ENCODE assay signal across 8 cellular contexts in the genomic region with DNA sequence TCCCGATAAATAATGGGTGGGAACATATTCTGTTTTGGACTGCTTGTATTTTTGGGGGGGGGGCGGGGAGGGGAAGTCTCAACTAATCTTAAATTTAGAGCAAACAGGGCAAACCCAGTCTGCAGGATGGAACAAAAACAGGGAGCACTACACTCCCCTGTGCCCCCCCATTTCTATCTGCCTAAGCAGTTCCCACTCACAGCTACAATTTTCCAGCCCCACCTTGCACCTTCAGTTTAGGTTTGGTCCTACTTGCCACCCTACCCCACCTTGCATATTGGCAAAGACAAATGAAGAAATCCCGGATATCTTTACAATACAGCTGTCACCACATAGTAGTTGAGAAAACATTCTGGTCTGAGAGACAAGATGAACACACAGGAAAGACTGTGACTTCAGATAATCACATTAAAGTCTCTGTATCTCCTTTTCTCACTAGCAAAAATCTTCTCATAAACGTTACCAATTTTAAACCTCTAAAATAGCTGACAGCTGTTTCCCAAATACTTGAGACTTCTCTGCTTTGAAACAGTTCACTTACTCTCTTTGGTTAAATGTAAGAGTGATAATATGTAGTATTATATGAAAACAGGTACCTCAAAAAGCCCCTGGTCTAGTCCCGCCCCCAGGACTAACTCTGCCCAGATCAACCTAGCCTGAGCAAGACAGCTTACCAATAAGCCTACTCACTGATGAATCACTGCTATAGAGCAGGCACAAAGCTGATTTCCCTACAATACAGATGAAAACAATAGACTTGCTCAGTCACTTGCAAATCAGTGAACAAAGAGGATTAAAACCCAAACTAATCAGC. TPM values are rescaled to one million over a fixed set of nuclear protein-coding genes. Genes with fewer than 3 reads are reported as not detected.
A peak's percentile ranks its signal among the peaks of the same experiment; 100 is the strongest.
DNase-seq lines count a peak whose midpoint lies in the region; ATAC-seq and TF ChIP-seq lines count a peak whose summit lies in the region.

No MANE protein-coding gene starts in this region.

- H3K27me3 ChIP-seq in BLaER1 (no peaks in the 10 kb centered on the region), mesendoderm (ENCODE audit: insufficient read depth, low read length, poor library complexity) (no peaks in the 10 kb centered on the region), ascending aorta (no peaks in the 10 kb centered on the region)

- TF ChIP-seq CTCF in ascending aorta (IDR thresholded peaks at IDR 0.05), result no peak

- no peak overlapping the region for H3K18ac ChIP-seq in mesendoderm (ENCODE audit: low read length)

- no peaks in the 10 kb centered on the region for H3K79me1 ChIP-seq in mesendoderm (ENCODE audit: low read length)

- H2BK5ac ChIP-seq in mesendoderm (ENCODE audit: low read length), result no peak overlapping the region

- 100% methylated on average over 1 of the region's 5 CpGs for WGBS in mesendoderm (ENCODE audit: extremely low coverage, insufficient coverage, low lambda C conversion rate)

- H3K9me3 Mint-ChIP-seq in activated CD4-positive, alpha-beta memory T cell treated with anti-CD3 and anti-CD28 coated beads, Interleukin-2, amount 10 ng/mL, durations not matched to agents 7 days and 5 days, result no peaks in the 10 kb centered on the region

- no peak for DNase-seq in activated CD4-positive, alpha-beta memory T cell treated with anti-CD3 and anti-CD28 coated beads, Interleukin-2, amount 10 ng/mL, durations not matched to agents 7 days and 5 days
- DNase-seq in mesendoderm (peak; percentile 40), NCI-H2107 treated with DMSO at 0.1 percent for 48 hours (lab: John Stamatoyannopoulos, UW; ENCODE audit: unreplicated experiment) (no peak), NCI-H1694 (lab: John Stamatoyannopoulos, UW) (no peak), ascending aorta (ENCODE audit: low spot score in 2 of 2) (no peak), inferior parietal cortex (ENCODE audit: extremely low spot score) (no peak)

- no peak overlapping the region for H4K5ac ChIP-seq in mesendoderm (ENCODE audit: low read length)

- no peak overlapping the region for H2BK120ac ChIP-seq in mesendoderm (ENCODE audit: low read depth, low read length)

- H3K9me3 ChIP-seq in BLaER1 (no peaks in the 10 kb centered on the region), ascending aorta (no peaks in the 10 kb centered on the region)

- no peak overlapping the region for H3K4ac ChIP-seq in mesendoderm (ENCODE audit: low read depth, low read length)

- no peak overlapping the region for H4K8ac ChIP-seq in mesendoderm (ENCODE audit: low read depth, low read length)

- intact Hi-C loops in ascending aorta (cut with DNase I), result no loop called here

- peak; percentile 39 for ATAC-seq in HG02938 (IDR thresholded peaks at IDR 0.05; ENCODE audit: unreplicated experiment)

- no peak overlapping the region for H2BK15ac ChIP-seq in mesendoderm (replicated peaks; ENCODE audit: low read depth)

- no peaks in the 10 kb centered on the region for H3K79me2 ChIP-seq in mesendoderm (ENCODE audit: control insufficient read depth, insufficient read depth, low read length)

- 0 out of 2 replicates have a peak overlapping the region, but pooled peaks have one; percentile 47 for H3K27ac ChIP-seq in BLaER1
- no peak overlapping the region for H3K27ac ChIP-seq in mesendoderm (ENCODE audit: low read depth, low read length)
- H3K27ac ChIP-seq in ascending aorta, result no peak overlapping the region

- CTCF ChIA-PET in activated CD4-positive, alpha-beta memory T cell treated with anti-CD3 and anti-CD28 coated beads, Interleukin-2, amount 10 ng/mL, durations not matched to agents 7 days and 5 days (lab: Charles Lee), result interaction anchor here (1.2 kb wide), 1 partner anchor 51 kb away, joined by 4 read pairs; no protein-coding TSS in a partner anchor

- H3K9ac ChIP-seq in BLaER1 (no peak overlapping the region), mesendoderm (ENCODE audit: low read length) (no peak overlapping the region)

- H3K36me3 Mint-ChIP-seq in activated CD4-positive, alpha-beta memory T cell treated with anti-CD3 and anti-CD28 coated beads, Interleukin-2, amount 10 ng/mL, durations not matched to agents 7 days and 5 days (ENCODE audit: low read depth), result peaks cover 13% of the 10 kb centered on the region

- H3K27me3 Mint-ChIP-seq in activated CD4-positive, alpha-beta memory T cell treated with anti-CD3 and anti-CD28 coated beads, Interleukin-2, amount 10 ng/mL, durations not matched to agents 7 days and 5 days, result no peaks in the 10 kb centered on the region

- H3K4me1 ChIP-seq in BLaER1, result peaks cover 44% of the 10 kb centered on the region
- no peaks in the 10 kb centered on the region for H3K4me1 ChIP-seq in mesendoderm (ENCODE audit: control insufficient read depth, low read depth, low read length)
- peaks cover 0 to 6% of the 10 kb centered on the region in 2 donors for H3K4me1 ChIP-seq in ascending aorta

- no peaks in the 10 kb centered on the region for H4K20me1 ChIP-seq in BLaER1

- POLR2A ChIA-PET in activated CD4-positive, alpha-beta memory T cell treated with anti-CD3 and anti-CD28 coated beads, Interleukin-2, amount 10 ng/mL, durations not matched to agents 7 days and 5 days (lab: Charles Lee), result interaction anchor here (0.8 to 1.5 kb wide), 3 partner anchors 31 to 157 kb away, joined by 3 to 4 read pairs (median 3); partner anchors contain the start of gene FNIP1

- no peak overlapping the region for H3K56ac ChIP-seq in mesendoderm (ENCODE audit: low read length)

- no peak overlapping the region for H3K23ac ChIP-seq in mesendoderm (ENCODE audit: low read length)

- H3K36me3 ChIP-seq in BLaER1 (peaks cover 23% of the 10 kb centered on the region), mesendoderm (ENCODE audit: control insufficient read depth, insufficient read depth, low read length) (no peaks in the 10 kb centered on the region), ascending aorta (peaks cover 0 to 14% of the 10 kb centered on the region in 2 donors)

- H3K4me1 Mint-ChIP-seq in activated CD4-positive, alpha-beta memory T cell treated with anti-CD3 and anti-CD28 coated beads, Interleukin-2, amount 10 ng/mL, durations not matched to agents 7 days and 5 days, result peaks cover 22% of the 10 kb centered on the region

- H3K4me3 ChIP-seq in BLaER1 (no peak overlapping the region), mesendoderm (ENCODE audit: low read length) (no peak overlapping the region), ascending aorta (no peak overlapping the region)

- H3K4me2 ChIP-seq in BLaER1 (peak overlapping the region; percentile 46), mesendoderm (ENCODE audit: low read length) (no peak overlapping the region)

- no peak overlapping the region for H2AK5ac ChIP-seq in mesendoderm (ENCODE audit: low read length)

- no peak overlapping the region for H3K4me3 Mint-ChIP-seq in activated CD4-positive, alpha-beta memory T cell treated with anti-CD3 and anti-CD28 coated beads, Interleukin-2, amount 10 ng/mL, durations not matched to agents 7 days and 5 days

- peak overlapping the region; percentile 10 for H3K27ac Mint-ChIP-seq in activated CD4-positive, alpha-beta memory T cell treated with anti-CD3 and anti-CD28 coated beads, Interleukin-2, amount 10 ng/mL, durations not matched to agents 7 days and 5 days

RNA-seq across cellular contexts. Expression of gene RAPGEF6, which starts 5.2 kb away (rescaled TPM):
- 10 to 100 TPM; 40.7 to 44.5 TPM for total RNA-seq in activated CD4-positive, alpha-beta memory T cell treated with anti-CD3 and anti-CD28 coated beads, Interleukin-2, amount 10 ng/mL, durations not matched to agents 7 days and 5 days
- 5.9 TPM for polyA plus RNA-seq in mesendoderm (2013, experiment 1 of 2)
- 5.8 TPM for polyA plus RNA-seq in mesendoderm (2013, experiment 2 of 2)
- 22.9 TPM for total RNA-seq in ascending aorta
